ENCODE assay signal across 24 cellular contexts in the genomic region with DNA sequence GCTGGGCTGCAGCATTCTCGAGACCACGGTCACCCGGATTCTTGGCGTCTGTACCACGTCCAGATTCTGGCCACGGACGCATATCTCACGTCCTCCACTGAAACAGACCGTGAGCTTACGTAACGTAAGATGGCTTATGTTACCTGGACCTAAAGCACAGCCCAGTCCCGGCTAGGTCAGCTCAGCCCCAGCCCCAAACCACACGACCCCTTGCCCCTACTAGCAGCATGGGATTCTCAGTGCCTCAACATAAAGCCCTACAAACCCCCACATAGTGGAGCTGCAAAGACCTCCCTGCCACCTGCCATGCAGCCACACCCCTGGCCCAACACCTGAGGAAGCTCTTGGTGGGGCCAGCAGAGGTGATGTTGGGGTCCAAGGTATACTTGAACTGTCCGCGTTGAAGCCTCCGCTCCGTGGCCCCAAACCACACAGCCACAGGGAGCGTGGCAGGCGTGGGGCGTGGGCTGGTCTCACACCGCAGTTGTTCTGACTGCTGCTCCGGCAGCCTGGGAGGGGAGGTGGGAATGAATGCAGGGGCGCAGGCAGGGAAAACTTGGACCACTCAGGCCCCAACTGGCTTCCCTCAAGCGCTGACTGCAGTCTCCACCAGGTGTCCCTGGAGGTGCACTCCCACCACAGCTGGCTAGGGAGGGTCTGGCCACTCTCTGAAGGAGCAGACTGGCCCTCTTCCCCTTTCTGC. TPM values are rescaled to one million over a fixed set of nuclear protein-coding genes. Genes with fewer than 3 reads are reported as not detected.
A peak's percentile ranks its signal among the peaks of the same experiment; 100 is the strongest.
DNase-seq lines count a peak whose midpoint lies in the region; ATAC-seq, FAIRE-seq and TF ChIP-seq lines count a peak whose summit lies in the region.
"Had no signal": no experiment of that assay in that cellular context is flagged by ENCODE, and none has a peak within 500 bp of the region (broad histone marks: within the 10 kb centered on the region; RNA-seq: fewer than 3 reads in every experiment).

No MANE protein-coding gene starts in this region.

- H2AK5ac ChIP-seq in H1 (ENCODE audit: low read depth, low read length) = no peak overlapping the region
- H2AK5ac ChIP-seq in mesendoderm (ENCODE audit: low read length) = no peak overlapping the region

- H3K4me3 ChIP-seq in H1 (ENCODE audit: extremely low read depth in 1 of 4, insufficient read depth in 2 of 4, low read depth in 3 of 4, low read length in 4 of 4) (no peak overlapping the region), osteoblast (ENCODE audit: insufficient read depth, low read length) (no peak overlapping the region), mesendoderm (ENCODE audit: low read length) (no peak overlapping the region)
- H3K4me3 ChIP-seq: cardiac muscle cell, hepatocyte, PC-9 had no signal

- H3K23ac ChIP-seq in H1 (ENCODE audit: insufficient read length) (no peak overlapping the region), mesendoderm (ENCODE audit: low read length) (no peak overlapping the region)

- peak; percentile 24 for TF ChIP-seq CTCF in GM12873 (IDR thresholded peaks at IDR 0.05; ENCODE audit: insufficient read depth, low read depth, low read length, missing control alignments)
- TF ChIP-seq CTCF in RWPE1 (conservative IDR thresholded peaks at IDR 0.05; ENCODE audit: low read depth) = no peak
- peak in 2 of 3 experiments; percentile 43 to 50; a peak in 3 of 4 replicates for TF ChIP-seq CTCF in H1 (IDR thresholded peaks at IDR 0.05; ENCODE audit: control extremely low read depth in 1 of 3, insufficient read depth in 1 of 3, low read depth in 1 of 3, low read length in 3 of 3)
- TF ChIP-seq CTCF in osteoblast (IDR thresholded peaks at IDR 0.05; ENCODE audit: extremely low read depth, low read depth, low read length) = no peak

- H3K4ac ChIP-seq in H1 (replicated peaks; ENCODE audit: insufficient read length, low read depth, low read length) = no peak overlapping the region
- no peak overlapping the region for H3K4ac ChIP-seq in mesendoderm (ENCODE audit: low read depth, low read length)

- H4K91ac ChIP-seq in H1 (replicated peaks; ENCODE audit: insufficient read length, low read length) = no peak overlapping the region

- H3K56ac ChIP-seq in H1 (replicated peaks; ENCODE audit: insufficient read length, low read depth, low read length) = no peak overlapping the region
- no peak overlapping the region for H3K56ac ChIP-seq in mesendoderm (ENCODE audit: low read length)

- no peak overlapping the region for H2BK12ac ChIP-seq in H1 (ENCODE audit: low read depth, low read length)

- H4K20me1 ChIP-seq in H1 (replicated peaks in 1 of 2; ENCODE audit: control insufficient read depth in 1 of 2, insufficient read depth in 2 of 2, low read length in 2 of 2) = peaks cover 8 to 49% of the 10 kb centered on the region in 2 experiments
- no peaks in the 10 kb centered on the region for H4K20me1 ChIP-seq in osteoblast (ENCODE audit: insufficient read depth, low read length)

- H3K27me3 ChIP-seq in H1 (replicated peaks in 1 of 4; ENCODE audit: control insufficient read depth in 3 of 4, extremely low read depth in 1 of 4, insufficient read depth in 3 of 4, low read length in 3 of 4) (no peaks in the 10 kb centered on the region), osteoblast (ENCODE audit: insufficient read depth, low read length) (no peaks in the 10 kb centered on the region), mesendoderm (ENCODE audit: insufficient read depth, low read length, poor library complexity) (no peaks in the 10 kb centered on the region)
- H3K27me3 ChIP-seq: cardiac muscle cell, hepatocyte had no signal

- no peak overlapping the region for H2BK5ac ChIP-seq in H1 (ENCODE audit: low read depth, low read length)
- no peak overlapping the region for H2BK5ac ChIP-seq in mesendoderm (ENCODE audit: low read length)

- no peak for TF ChIP-seq EP300 in H1 (IDR thresholded peaks at IDR 0.05; ENCODE audit: borderline replicate concordance in 1 of 2, low read depth in 2 of 2, low read length in 2 of 2)

- CTCF ChIA-PET in RWPE1 (lab: Yijun Ruan, JAX) (interaction anchor here (0.6 to 1.4 kb wide), 3 partner anchors 14 to 21 kb away, joined by 3 to 5 read pairs (median 5); no protein-coding TSS in a partner anchor), H1 (lab: Charles Lee; ENCODE audit: partially characterized antibody) (interaction anchor here (0.7 to 4.3 kb wide), 11 partner anchors 8 to 183 kb away, joined by 3 to 47 read pairs (median 7); partner anchors contain the start of genes CCDC51 and PLXNB1)

- FAIRE-seq in H1 (lab: Jason Lieb, UNC) = no peak
- FAIRE-seq: keratinocyte had no signal

- H3K36me3 ChIP-seq in H1 (ENCODE audit: control insufficient read depth in 2 of 4, insufficient read depth in 4 of 4, low read length in 3 of 4) (peaks cover 73 to 87% (median 83%) of the 10 kb centered on the region in 4 experiments), osteoblast (ENCODE audit: insufficient read depth, low read length) (no peaks in the 10 kb centered on the region), mesendoderm (ENCODE audit: control insufficient read depth, insufficient read depth, low read length) (peaks cover 27% of the 10 kb centered on the region)

- TF ChIP-seq RAD21 in H1 (IDR thresholded peaks at IDR 0.05 in 1 of 2, conservative IDR thresholded peaks at IDR 0.05 in 1 of 2; ENCODE audit: low read depth in 2 of 2, low read length in 2 of 2) = peak; percentile 17 to 49; a peak in 3 of 4 replicates

- no peak overlapping the region for H3K14ac ChIP-seq in H1 (ENCODE audit: insufficient read length)

- DNase-seq in RWPE1 (ENCODE audit: low spot score) (no peak), H1 (ENCODE audit: low read depth in 1 of 2, low spot score in 2 of 2) (no peak), osteoblast (ENCODE audit: insufficient read length, low spot score, missing footprints) (peak; percentile 82), NCI-H1092 (lab: John Stamatoyannopoulos, UW) (no peak), mesendoderm (no peak), middle frontal gyrus (ENCODE audit: extremely low spot score, low spot score) (no peak)
- DNase-seq: activated CD4-positive, CD25-positive, alpha-beta regulatory T cell treated with anti-CD3 and anti-CD28 coated beads, Interleukin-2, amount 50 U/mL, for 72 hours; activated naive CD8-positive, alpha-beta T cell treated with anti-CD3 and anti-CD28 coated beads, Interleukin-2, amount 10 ng/mL, durations not matched to agents 7 days and 5 days; CD8-positive, alpha-beta T cell; effector memory CD8-positive, alpha-beta T cell; EL; Karpas-422; NCI-H1105 treated with DMSO at 0.1 percent for 48 hours; NCI-H2171 treated with DMSO at 0.1 percent for 48 hours; NCI-H748 treated with DMSO at 0.1 percent for 48 hours; PC-9 had no signal

- H3K4me1 ChIP-seq in H1 (replicated peaks in 1 of 4; ENCODE audit: control insufficient read depth in 3 of 4, insufficient read depth in 4 of 4, low read length in 3 of 4) = no peaks in the 10 kb centered on the region
- no peaks in the 10 kb centered on the region for H3K4me1 ChIP-seq in osteoblast (ENCODE audit: insufficient read depth, low read length)
- no peaks in the 10 kb centered on the region for H3K4me1 ChIP-seq in mesendoderm (ENCODE audit: control insufficient read depth, low read depth, low read length)

- H2AFZ ChIP-seq in H1 (ENCODE audit: low read length) = no peak overlapping the region
- no peak overlapping the region for H2AFZ ChIP-seq in osteoblast (ENCODE audit: low read length)
- H2AFZ ChIP-seq: hepatocyte, PC-9 had no signal

- no peak overlapping the region for H2BK120ac ChIP-seq in H1 (replicated peaks; ENCODE audit: low read depth, low read length)
- no peak overlapping the region for H2BK120ac ChIP-seq in mesendoderm (ENCODE audit: low read depth, low read length)

- 94% methylated on average over 21 of the region's 24 CpGs; no CpG with 5 or more reads in 1 of the 2 experiments for whole genome bisulfite sequencing in H1 (ENCODE audit: extremely low coverage in 1 of 2, insufficient coverage in 1 of 2, insufficient read length in 1 of 2, insufficient replicate concordance in 2 of 2, low coverage in 1 of 2, low lambda C conversion rate in 2 of 2, missing lambda C conversion rate in 1 of 2), 2 experiments
- WGBS in mesendoderm (ENCODE audit: extremely low coverage, insufficient coverage, low lambda C conversion rate) = no CpG with 5 or more reads among the region's 24 CpGs

- H4K5ac ChIP-seq in H1 (ENCODE audit: insufficient read length, low read depth, low read length) (no peak overlapping the region), mesendoderm (ENCODE audit: low read length) (no peak overlapping the region)

- H3K9ac ChIP-seq in H1 (replicated peaks in 1 of 4; ENCODE audit: extremely low read depth in 1 of 4, low read depth in 3 of 4, low read length in 3 of 4) (no peak overlapping the region), mesendoderm (ENCODE audit: low read length) (no peak overlapping the region)

- ATAC-seq in GM19324 (IDR thresholded peaks at IDR 0.05; ENCODE audit: low FRiP score, unreplicated experiment) = no peak
- ATAC-seq: CD8-positive, alpha-beta T cell; effector memory CD8-positive, alpha-beta T cell; sciatic nerve had no signal

- no peaks in the 10 kb centered on the region; a peak in 1 of 4 replicates for H3K79me2 ChIP-seq in H1 (ENCODE audit: control insufficient read depth in 1 of 2, insufficient read depth in 2 of 2, low read length in 2 of 2)
- H3K79me2 ChIP-seq in osteoblast (ENCODE audit: insufficient read depth, low read length) = no peaks in the 10 kb centered on the region
- no peaks in the 10 kb centered on the region for H3K79me2 ChIP-seq in mesendoderm (ENCODE audit: control insufficient read depth, insufficient read depth, low read length)
- H3K79me2 ChIP-seq: hepatocyte had no signal

- peak overlapping the region; percentile 99 for H3K27ac ChIP-seq in RWPE1
- H3K27ac ChIP-seq in H1 (ENCODE audit: low read depth, low read length) = no peak overlapping the region
- H3K27ac ChIP-seq in osteoblast (ENCODE audit: low read depth, low read length) = no peak overlapping the region
- H3K27ac ChIP-seq in mesendoderm (ENCODE audit: low read depth, low read length) = no peak overlapping the region
- H3K27ac ChIP-seq: cardiac muscle cell, hepatocyte, PC-9 had no signal

- no peaks in the 10 kb centered on the region for H3K9me3 ChIP-seq in H1 (ENCODE audit: insufficient read depth in 2 of 2, low read depth in 1 of 2, low read length in 1 of 2)
- no peaks in the 10 kb centered on the region for H3K9me3 ChIP-seq in osteoblast (ENCODE audit: low read depth, low read length)

- no peak overlapping the region for H3K18ac ChIP-seq in H1 (ENCODE audit: extremely low read depth, low read length)
- H3K18ac ChIP-seq in mesendoderm (ENCODE audit: low read length) = no peak overlapping the region

- no peak overlapping the region; the same call in 1 of the 2 replicates for H4K8ac ChIP-seq in H1 (ENCODE audit: extremely low read depth, insufficient read depth, low read length)
- H4K8ac ChIP-seq in mesendoderm (ENCODE audit: low read depth, low read length) = no peak overlapping the region

- no peaks in the 10 kb centered on the region; the same call in none of the 2 replicates for H3K79me1 ChIP-seq in H1 (ENCODE audit: low read depth, low read length)
- no peaks in the 10 kb centered on the region for H3K79me1 ChIP-seq in mesendoderm (ENCODE audit: low read length)

- no peak overlapping the region for H2BK20ac ChIP-seq in H1 (ENCODE audit: low read length)

- H3K4me2 ChIP-seq in H1 (ENCODE audit: insufficient read depth in 1 of 2, low read depth in 2 of 2, low read length in 2 of 2) (no peak overlapping the region), osteoblast (ENCODE audit: insufficient read depth, low read length) (no peak overlapping the region), mesendoderm (ENCODE audit: low read length) (no peak overlapping the region)
- H3K4me2 ChIP-seq: hepatocyte, PC-9 had no signal

- no peak overlapping the region for H2BK15ac ChIP-seq in H1 (ENCODE audit: low read length)
- no peak overlapping the region for H2BK15ac ChIP-seq in mesendoderm (replicated peaks; ENCODE audit: low read depth)

- no peak for TF ChIP-seq POLR2A in H1 (IDR thresholded peaks at IDR 0.05; ENCODE audit: control extremely low read depth in 1 of 2, low read depth in 2 of 2, low read length in 2 of 2)

- POLR2A ChIA-PET in RWPE1 (lab: Yijun Ruan, JAX; ENCODE audit: low non-redundant PET) (no interaction called here), H1 (lab: Charles Lee; ENCODE audit: partially characterized antibody) (interaction anchor here (0.6 to 31.5 kb wide), 4 partner anchors 7 to 223 kb away, joined by 3 to 650 read pairs (median 327); partner anchors contain the start of gene PLXNB1)

- H3K23me2 ChIP-seq in H1 (ENCODE audit: low read depth, low read length) = no peaks in the 10 kb centered on the region

RNA-seq across cellular contexts. Expression of gene PLXNB1, which starts 14.5 kb away (rescaled TPM):
- total RNA-seq in H1 (2021; fragmentation: NEBNext Ultra II Directional; extraction: Animal tissue kit (Norgen Biotek cat#: 25700)) = 114 and 115 TPM in 2 replicates
- 109 and 149 TPM in 2 replicates for polyA plus RNA-seq in H1 (2011; rRNA removed)
- polyA plus RNA-seq in H1 (2011; cell fraction: cytosol; rRNA removed) = 117 TPM
- 1,123 TPM for polyA plus RNA-seq in H1 (2011; cell fraction: nucleus; rRNA removed)
- polyA plus RNA-seq in H1 (2012, experiment 1 of 2) = 136 to 155 TPM (median 141 TPM) in 4 replicates
- 102 TPM for polyA plus RNA-seq in H1 (2012, experiment 2 of 2)
- polyA plus RNA-seq in H1 (2013, experiment 1 of 2) = 102 TPM
- 83.3 TPM for polyA plus RNA-seq in H1 (2013, experiment 2 of 2)
- polyA minus RNA-seq in H1 (2011; rRNA and poly(A)+ RNA removed) = 82.5 and 154 TPM in 2 replicates
- polyA minus RNA-seq in H1 (2011; cell fraction: cytosol; rRNA and poly(A)+ RNA removed) = 100 TPM
- polyA minus RNA-seq in H1 (2011; cell fraction: nucleus; rRNA and poly(A)+ RNA removed) = 265 TPM
- total RNA-seq in osteoblast = 23.3 and 33.7 TPM in 2 replicates
- polyA plus RNA-seq in mesendoderm (2013, experiment 1 of 2) = 58.6 TPM
- polyA plus RNA-seq in mesendoderm (2013, experiment 2 of 2) = 54.5 TPM

RNA-seq across cellular contexts. Expression of gene CCDC51, which starts 24.5 kb away (rescaled TPM):
- 20.3 and 21.3 TPM in 2 replicates for total RNA-seq in H1 (2021; fragmentation: NEBNext Ultra II Directional; extraction: Animal tissue kit (Norgen Biotek cat#: 25700))
- 19.7 and 21.4 TPM in 2 replicates for polyA plus RNA-seq in H1 (2011; rRNA removed)
- polyA plus RNA-seq in H1 (2011; cell fraction: cytosol; rRNA removed) = 26.3 TPM
- polyA plus RNA-seq in H1 (2011; cell fraction: nucleus; rRNA removed) = 18.4 TPM
- 24.1 to 30.2 TPM (median 28.9 TPM) in 4 replicates for polyA plus RNA-seq in H1 (2012, experiment 1 of 2)
- polyA plus RNA-seq in H1 (2012, experiment 2 of 2) = 17.1 TPM
- 16.7 TPM for polyA plus RNA-seq in H1 (2013, experiment 1 of 2)
- 16.9 TPM for polyA plus RNA-seq in H1 (2013, experiment 2 of 2)
- polyA minus RNA-seq in H1 (2011; rRNA and poly(A)+ RNA removed) = 17.1 and 17.4 TPM in 2 replicates
- polyA minus RNA-seq in H1 (2011; cell fraction: cytosol; rRNA and poly(A)+ RNA removed) = 7.3 TPM
- polyA minus RNA-seq in H1 (2011; cell fraction: nucleus; rRNA and poly(A)+ RNA removed) = 7.7 TPM
- 13.3 and 17.4 TPM in 2 replicates for total RNA-seq in osteoblast
- polyA plus RNA-seq in mesendoderm (2013, experiment 1 of 2) = 17.5 TPM
- 16.4 TPM for polyA plus RNA-seq in mesendoderm (2013, experiment 2 of 2)

RNA-seq across cellular contexts. Expression of gene TMA7, which starts 24.7 kb away (rescaled TPM):
- 305 and 322 TPM in 2 replicates for total RNA-seq in H1 (2021; fragmentation: NEBNext Ultra II Directional; extraction: Animal tissue kit (Norgen Biotek cat#: 25700))
- 83.3 and 138 TPM in 2 replicates for polyA plus RNA-seq in H1 (2011; rRNA removed)
- polyA plus RNA-seq in H1 (2011; cell fraction: cytosol; rRNA removed) = 282 TPM
- polyA plus RNA-seq in H1 (2011; cell fraction: nucleus; rRNA removed) = 36.5 TPM
- 470 to 570 TPM (median 490 TPM) in 4 replicates for polyA plus RNA-seq in H1 (2012, experiment 1 of 2)
- polyA plus RNA-seq in H1 (2012, experiment 2 of 2) = 141 TPM
- 965 TPM for polyA plus RNA-seq in H1 (2013, experiment 1 of 2)
- polyA plus RNA-seq in H1 (2013, experiment 2 of 2) = 959 TPM
- 8.2 and 9.6 TPM in 2 replicates for polyA minus RNA-seq in H1 (2011; rRNA and poly(A)+ RNA removed)
- 42.3 TPM for polyA minus RNA-seq in H1 (2011; cell fraction: cytosol; rRNA and poly(A)+ RNA removed)
- polyA minus RNA-seq in H1 (2011; cell fraction: nucleus; rRNA and poly(A)+ RNA removed) = 34.3 TPM
- total RNA-seq in osteoblast = 128 and 135 TPM in 2 replicates
- 1,066 TPM for polyA plus RNA-seq in mesendoderm (2013, experiment 1 of 2)
- polyA plus RNA-seq in mesendoderm (2013, experiment 2 of 2) = 1,068 TPM

RNA-seq across cellular contexts. Expression of gene ATRIP, which starts 31.1 kb away (rescaled TPM):
- 16.7 and 20.2 TPM in 2 replicates for total RNA-seq in H1 (2021; fragmentation: NEBNext Ultra II Directional; extraction: Animal tissue kit (Norgen Biotek cat#: 25700))
- polyA plus RNA-seq in H1 (2011; rRNA removed) = 16.6 and 18.5 TPM in 2 replicates
- 15.0 TPM for polyA plus RNA-seq in H1 (2011; cell fraction: cytosol; rRNA removed)
- polyA plus RNA-seq in H1 (2011; cell fraction: nucleus; rRNA removed) = 36.5 TPM
- 12.7 to 14.1 TPM (median 13.8 TPM) in 4 replicates for polyA plus RNA-seq in H1 (2012, experiment 1 of 2)
- polyA plus RNA-seq in H1 (2012, experiment 2 of 2) = 11.0 TPM
- polyA plus RNA-seq in H1 (2013, experiment 1 of 2) = 14.8 TPM
- 12.6 TPM for polyA plus RNA-seq in H1 (2013, experiment 2 of 2)
- polyA minus RNA-seq in H1 (2011; rRNA and poly(A)+ RNA removed) = 28.6 and 29.3 TPM in 2 replicates
- polyA minus RNA-seq in H1 (2011; cell fraction: cytosol; rRNA and poly(A)+ RNA removed) = 10.1 TPM
- polyA minus RNA-seq in H1 (2011; cell fraction: nucleus; rRNA and poly(A)+ RNA removed) = 25.2 TPM
- 5.0 and 5.1 TPM in 2 replicates for total RNA-seq in osteoblast
- 15.5 TPM for polyA plus RNA-seq in mesendoderm (2013, experiment 1 of 2)
- polyA plus RNA-seq in mesendoderm (2013, experiment 2 of 2) = 16.0 TPM

RNA-seq across cellular contexts. Expression of gene FBXW12, which starts 43.4 kb away (rescaled TPM):
- 0.35 TPM in 1 of 2 replicates, not detected in the other for total RNA-seq in H1 (2021; fragmentation: NEBNext Ultra II Directional; extraction: Animal tissue kit (Norgen Biotek cat#: 25700))
- 0.41 and 0.85 TPM in 2 replicates for polyA plus RNA-seq in H1 (2011; rRNA removed)
- polyA plus RNA-seq in H1 (2011; cell fraction: cytosol; rRNA removed) = 0.44 TPM
- polyA plus RNA-seq in H1 (2011; cell fraction: nucleus; rRNA removed) = 1.3 TPM
- polyA plus RNA-seq in H1 (2012, experiment 1 of 2) = 0.48 to 0.88 TPM (median 0.68 TPM) in 4 replicates
- not detected for polyA plus RNA-seq in H1 (2012, experiment 2 of 2)
- 0.22 TPM for polyA plus RNA-seq in H1 (2013, experiment 1 of 2)
- 0.15 TPM for polyA plus RNA-seq in H1 (2013, experiment 2 of 2)
- 2.1 and 2.2 TPM in 2 replicates for polyA minus RNA-seq in H1 (2011; rRNA and poly(A)+ RNA removed)
- polyA minus RNA-seq in H1 (2011; cell fraction: cytosol; rRNA and poly(A)+ RNA removed) = not detected
- 1.9 TPM for polyA minus RNA-seq in H1 (2011; cell fraction: nucleus; rRNA and poly(A)+ RNA removed)
- not detected in 2 replicates for total RNA-seq in osteoblast
- 0.03 TPM for polyA plus RNA-seq in mesendoderm (2013, experiment 1 of 2)
- 0.08 TPM for polyA plus RNA-seq in mesendoderm (2013, experiment 2 of 2)
- total RNA-seq: activated naive CD8-positive, alpha-beta T cell treated with anti-CD3 and anti-CD28 coated beads, Interleukin-2, amount 10 ng/mL, durations not matched to agents 7 days and 5 days; CD8-positive, alpha-beta T cell; hepatocyte; mononuclear cell; PC-9; SK-MEL-5 had no signal
- polyA plus RNA-seq: hepatocyte, keratinocyte had no signal

Comparison
In these comparisons a context has a peak if more than half of its experiments do, and no peak if none do; other contexts are left out.
1. CTCF ChIP-seq: peak in GM12873 (single experiment) and H1 (2 of 3); none in RWPE1 (single experiment) and osteoblast (single experiment).